8 cellular contexts compared by ENCODE assay signal in the genomic region with DNA sequence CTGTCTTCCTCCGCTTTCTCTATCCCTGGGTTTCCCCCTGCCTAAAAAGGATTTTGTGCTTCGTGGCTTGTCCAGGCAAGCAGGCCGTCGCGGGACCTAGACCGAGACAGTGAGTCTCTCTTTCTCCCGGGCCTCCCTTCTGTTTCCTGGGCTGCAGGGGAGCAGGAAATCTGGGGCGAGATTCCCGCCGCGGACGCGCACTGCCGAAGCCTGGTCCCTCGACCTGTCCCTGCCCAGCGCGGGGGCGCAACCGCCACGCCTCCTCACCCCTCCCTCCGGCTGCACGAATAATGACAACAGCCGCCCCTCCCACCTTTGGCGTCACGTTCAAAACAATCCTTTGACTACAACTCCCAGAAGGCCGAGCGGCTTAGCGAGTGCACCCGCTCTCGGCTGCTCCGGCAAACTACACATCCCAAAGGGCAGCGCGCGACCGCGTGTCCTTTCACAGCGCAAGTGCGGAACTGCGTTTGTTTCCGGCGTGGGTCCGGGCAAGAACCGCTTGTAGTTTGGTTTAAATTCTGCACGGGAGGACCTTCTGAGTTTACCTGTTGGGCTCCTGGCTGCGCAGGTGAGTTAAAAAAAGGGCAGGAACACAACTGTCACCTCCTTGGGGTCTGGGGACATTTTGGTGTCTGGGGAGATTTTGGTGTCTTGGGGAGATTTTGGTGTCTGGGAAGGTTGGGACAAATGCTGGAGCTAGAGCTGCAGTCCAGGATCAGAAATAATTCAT. TPM values are rescaled to one million over a fixed set of nuclear protein-coding genes. Genes with fewer than 3 reads are reported as not detected.
A peak's percentile ranks its signal among the peaks of the same experiment; 100 is the strongest.
DNase-seq lines count a peak whose midpoint lies in the region; ATAC-seq lines count a peak whose summit lies in the region.

A gene (plus strand): TSS at position 473 of the 733 bp plus-strand sequence. CDS start 1,715 bp downstream, outside the sequence.

- peaks cover 20 to 23% (median 22%) of the 10 kb centered on the region in 3 donors for H3K4me1 Mint-ChIP-seq in IgD-negative memory B cell

- peak within 1 kb of the TSS; percentile 77 for H3K27ac ChIP-seq in epithelial cell of prostate

- peak within 1 kb of the TSS; percentile 95 to 99 (median 98) for H3K4me3 Mint-ChIP-seq in IgD-negative memory B cell

- DNase-seq in DMS 273 treated with DMSO at 0.1 percent for 48 hours (lab: John Stamatoyannopoulos, UW) (peak; percentile 94), OCI-M2 (lab: John Stamatoyannopoulos, UW; ENCODE audit: unreplicated experiment) (peak; percentile 78), activated T-cell treated with anti-CD3 and anti-CD28 coated beads for 4 hours (peak; percentile 99), epithelial cell of prostate (ENCODE audit: low read depth, low spot score) (peak; percentile 96), mucosa of gallbladder (ENCODE audit: low spot score) (peak; percentile 100)
- DNase-seq in stimulated activated CD8-positive, alpha-beta memory T cell treated with anti-CD3 and anti-CD28 coated beads, Interleukin-4, amount 100 ng/mL, for 4 hours (ENCODE audit: low read depth in 2 of 2, low spot score in 1 of 2): peak; percentile 98 to 99

- no peaks in the 10 kb centered on the region for H3K9me3 Mint-ChIP-seq in IgD-negative memory B cell

- ATAC-seq in GM21529 (IDR thresholded peaks at IDR 0.05; ENCODE audit: unreplicated experiment): peak; percentile 99

- peaks cover 8% of the 10 kb centered on the region for H3K36me3 Mint-ChIP-seq in IgD-negative memory B cell

- no peaks in the 10 kb centered on the region for H3K27me3 Mint-ChIP-seq in IgD-negative memory B cell

- H3K27ac Mint-ChIP-seq in IgD-negative memory B cell: peak within 1 kb of the TSS; percentile 95 to 96 (median 96)

RNA-seq across cellular contexts. Expression of the gene that starts here (rescaled TPM):
- 12.5 TPM for polyA plus RNA-seq in IgD-negative memory B cell
- 10.3 TPM for total RNA-seq in mucosa of gallbladder

Comparison
In these comparisons a context has a peak if more than half of its experiments do, and no peak if none do; other contexts are left out.
1. Peak in every context shown above with its lines: DNase-seq, ATAC-seq and H3K27ac ChIP-seq.